Comparison of ENCODE assay signal across 24 cellular contexts in the genomic region with DNA sequence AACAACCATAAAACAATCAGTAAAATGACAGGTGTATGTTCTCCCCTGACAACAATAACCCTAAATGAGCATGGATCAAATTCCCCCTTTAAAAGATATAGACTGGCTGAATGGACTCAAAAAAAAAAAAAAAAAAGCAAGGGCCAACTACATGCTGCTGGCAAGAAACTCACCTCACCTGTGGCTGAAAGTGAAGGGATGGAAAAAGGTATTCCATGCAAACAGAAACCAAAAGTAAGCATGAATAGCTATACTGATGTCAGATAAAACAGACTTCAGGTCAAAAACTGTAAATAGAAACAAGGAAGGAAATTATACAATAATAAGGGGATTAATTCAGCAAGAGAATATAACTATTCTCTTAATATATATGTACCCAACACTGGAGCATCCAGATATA.
"Had no signal": no experiment of that assay in that cellular context is flagged by ENCODE, and none has a peak within 500 bp of the region (broad histone marks: within the 10 kb centered on the region; RNA-seq: fewer than 3 reads in every experiment).

No MANE protein-coding gene starts in this region.

- H3K27ac Mint-ChIP-seq: activated CD8-positive, alpha-beta memory T cell treated with anti-CD3 and anti-CD28 coated beads, Interleukin-2, amount 10 ng/mL, durations not matched to agents 7 days and 5 days had no signal

- H3K4me3 Mint-ChIP-seq: activated CD8-positive, alpha-beta memory T cell treated with anti-CD3 and anti-CD28 coated beads, Interleukin-2, amount 10 ng/mL, durations not matched to agents 7 days and 5 days; activated T-cell treated with anti-CD3 and anti-CD28 coated beads, Interleukin-2, amount 50 U/mL, for 4 hours had no signal

- H3K27me3 Mint-ChIP-seq: activated CD8-positive, alpha-beta memory T cell treated with anti-CD3 and anti-CD28 coated beads, Interleukin-2, amount 10 ng/mL, durations not matched to agents 7 days and 5 days had no signal

- H3K36me3 ChIP-seq: breast epithelium, colonic mucosa, SJCRH30 had no signal

- H3K27me3 ChIP-seq: breast epithelium, colonic mucosa, SJCRH30 had no signal

- H3K4me1 ChIP-seq: colonic mucosa, SJCRH30 had no signal

- H3K4me2 ChIP-seq: SK-N-SH had no signal

- DNase-seq: activated CD4-positive, alpha-beta T cell treated with anti-CD3 and anti-CD28 coated beads, Interleukin-2, amount 50 U/mL, for 48 hours; activated CD4-positive, CD25-positive, alpha-beta regulatory T cell; activated CD8-positive, alpha-beta memory T cell treated with anti-CD3 and anti-CD28 coated beads, Interleukin-2, amount 10 ng/mL, durations not matched to agents 7 days and 5 days; activated gamma-delta T cell treated with Interleukin-2 at 50 U/mL for 16 hours; activated naive CD4-positive, alpha-beta T cell treated with anti-CD3 and anti-CD28 coated beads, Interleukin-2, amount 50 U/mL, for 16 hours; activated T-cell treated with anti-CD3 and anti-CD28 coated beads, Interleukin-2, amount 50 U/mL, for 4 hours; aorta; caudate nucleus; colonic mucosa; Kasumi-1; NCI-H1048; NCI-H146; NCI-H187 treated with DMSO at 0.1 percent for 48 hours; NCI-H446; NCI-H524 treated with DMSO at 0.1 percent for 48 hours; NCI-H82; Right ventricle myocardium superior; SJCRH30; SK-N-SH; T-helper 1 cell had no signal

- H3K4me3 ChIP-seq: breast epithelium, colonic mucosa, K562, SJCRH30 had no signal

- H3K9ac ChIP-seq: SK-N-SH had no signal

- H3K27ac ChIP-seq: breast epithelium, colonic mucosa, RWPE1, SJCRH30, VCaP had no signal

- H3K9me3 ChIP-seq: colonic mucosa, SK-N-SH had no signal

- H3K9me2 ChIP-seq: SK-N-SH had no signal
